14 cellular contexts compared by ENCODE assay signal in the genomic region with DNA sequence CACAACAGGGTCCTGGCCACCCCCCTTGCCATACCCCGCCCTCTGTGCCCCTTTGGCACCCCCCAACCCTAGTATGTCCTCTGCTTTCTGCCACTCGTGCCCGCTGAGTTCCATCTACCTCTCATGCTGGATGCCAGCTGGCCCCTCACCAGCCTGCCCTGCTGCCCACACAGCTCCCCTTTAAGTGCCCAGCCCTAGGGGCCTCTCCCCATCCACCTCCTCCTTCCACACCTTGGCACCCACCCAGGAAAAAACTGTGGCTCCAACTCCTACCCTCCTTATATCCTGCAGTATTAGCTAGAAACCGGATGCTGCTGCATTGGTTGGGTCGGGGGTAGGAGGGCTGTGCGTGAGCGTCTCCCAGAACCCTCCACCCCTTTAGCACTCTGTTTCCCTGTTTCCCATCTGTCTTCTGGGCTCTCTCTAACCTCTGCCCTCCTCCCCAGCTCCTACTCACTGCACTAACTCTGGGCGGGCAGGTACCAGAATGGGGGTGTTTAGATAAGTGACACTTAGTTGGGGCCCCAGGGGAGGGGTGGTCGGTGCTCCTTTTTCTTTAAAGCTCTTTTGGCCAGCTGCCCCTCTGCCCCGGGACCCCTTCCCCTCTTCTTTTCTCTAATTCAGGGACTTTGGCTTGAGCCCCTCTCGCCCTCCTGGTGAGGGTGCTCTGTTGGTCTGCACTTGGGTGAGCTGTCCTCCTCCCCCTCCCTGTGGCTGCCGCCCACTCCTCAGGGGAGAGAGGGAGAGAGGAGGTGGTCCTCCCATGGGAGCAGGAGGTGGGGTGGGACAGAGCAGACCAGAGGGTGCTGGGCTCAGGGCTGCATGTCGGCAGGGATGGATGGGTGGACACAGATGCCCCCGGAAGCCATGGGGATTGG. TPM values are rescaled to one million over a fixed set of nuclear protein-coding genes. Genes with fewer than 3 reads are reported as not detected.
DNase-seq lines count a peak whose midpoint lies in the region; ATAC-seq and TF ChIP-seq lines count a peak whose summit lies in the region.
"Had no signal": no experiment of that assay in that cellular context is flagged by ENCODE, and none has a peak within 500 bp of the region (broad histone marks: within the 10 kb centered on the region; RNA-seq: fewer than 3 reads in every experiment).

No MANE protein-coding gene starts in this region.

- H3K27me3 ChIP-seq in H7 (ENCODE audit: control insufficient read depth, insufficient read depth, low read length) (no peaks in the 10 kb centered on the region), lung (ENCODE audit: control insufficient read depth, insufficient read depth) (no peaks in the 10 kb centered on the region), suprapubic skin (no peaks in the 10 kb centered on the region)
- H3K27me3 ChIP-seq: neutrophil had no signal

- H3K4me1 ChIP-seq in lung (ENCODE audit: control insufficient read depth in 2 of 2, insufficient read depth in 2 of 2, low read length in 2 of 2) (peaks cover 6% of the 10 kb centered on the region in 2 donors), suprapubic skin (peaks cover 46% of the 10 kb centered on the region)
- H3K4me1 ChIP-seq: HAP-1 had no signal

- H3K4me3 ChIP-seq in H7 (ENCODE audit: insufficient read depth, low read depth, low read length) (no peak overlapping the region), lung (no peak overlapping the region), suprapubic skin (no peak overlapping the region)
- H3K4me3 ChIP-seq: HAP-1, lower lobe of right lung had no signal

- H3K27ac ChIP-seq in angular gyrus (ENCODE audit: low read depth, low read length) = peak overlapping the region; percentile 23
- H3K27ac ChIP-seq in lung (ENCODE audit: low read depth in 1 of 2, low read length in 1 of 2) = peak overlapping the region; percentile 36 to 38
- peak overlapping the region; percentile 38 for H3K27ac ChIP-seq in suprapubic skin
- H3K27ac ChIP-seq: lower lobe of right lung, neutrophil had no signal

- TF ChIP-seq EP300 in suprapubic skin (IDR thresholded peaks at IDR 0.05) = no peak

- no peak for TF ChIP-seq POLR2A in suprapubic skin (IDR thresholded peaks at IDR 0.05)

- no peak for TF ChIP-seq CTCF in lung (IDR thresholded peaks at IDR 0.05; ENCODE audit: control extremely low read depth, extremely low read depth)
- no peak for TF ChIP-seq CTCF in suprapubic skin (IDR thresholded peaks at IDR 0.05)

- H3K9me3 ChIP-seq in lung (ENCODE audit: control insufficient read depth in 2 of 2, insufficient read depth in 1 of 2, low read length in 1 of 2) (peaks cover 0 to 4% of the 10 kb centered on the region in 2 donors), suprapubic skin (no peaks in the 10 kb centered on the region)
- H3K9me3 ChIP-seq: HAP-1, lower lobe of right lung, neutrophil had no signal

- WGBS in lung, 2 donors = 76 to 83% methylated on average over 13 to 14 of the region's 14 CpGs
- WGBS in suprapubic skin = 58% methylated on average over 14 of the region's 14 CpGs

- DNase-seq in H7 = peak; percentile 59
- no peak for DNase-seq in lung (ENCODE audit: low spot score)
- no peak for DNase-seq in suprapubic skin (ENCODE audit: low spot score in 2 of 2)
- no peak for DNase-seq in AG08395 (ENCODE audit: low spot score)
- no peak for DNase-seq in 8988T
- DNase-seq: activated naive CD4-positive, alpha-beta T cell treated with anti-CD3 and anti-CD28 coated beads for 36 hours; erythroblast; lower lobe of right lung; NCI-H524; stimulated activated CD4-positive, alpha-beta T cell treated with anti-CD3 and anti-CD28 coated beads, Interleukin-15, amount 100 ng/mL, for 24 hours had no signal

- peaks cover 14% of the 10 kb centered on the region for H3K36me3 ChIP-seq in H7 (replicated peaks; ENCODE audit: control insufficient read depth, insufficient read depth, low read length)
- peaks cover 3 to 73% of the 10 kb centered on the region in 2 donors for H3K36me3 ChIP-seq in lung (ENCODE audit: control insufficient read depth in 2 of 2, insufficient read depth in 2 of 2, low read length in 2 of 2)
- peaks cover 94% of the 10 kb centered on the region for H3K36me3 ChIP-seq in suprapubic skin

- no peak for ATAC-seq in lung (ENCODE audit: insufficient read depth, low FRiP score)
- ATAC-seq in GM19452 (IDR thresholded peaks at IDR 0.05; ENCODE audit: unreplicated experiment) = no peak

RNA-seq across cellular contexts. Expression of a gene that starts 9.9 kb away (rescaled TPM):
- total RNA-seq in H7 (2014; rRNA removed; shearing (Covaris generic)) = 1.8 and 3.4 TPM in 2 replicates
- total RNA-seq in lung (10 to 100 TPM in 1 of 2 donors, 1 to 10 TPM in 1; 3.2 to 19.4 TPM), suprapubic skin (100 to 1,000 TPM in 2 of 4 donors, 10 to 100 TPM in 2; 62.1 to 184 (median 96.0) TPM)
- 10 to 100 TPM in 1 of 2 donors, 1 to 10 TPM in 1; 8.7 to 19.6 TPM for polyA plus RNA-seq in lung

RNA-seq across cellular contexts. Expression of a gene that starts 27.7 kb away (rescaled TPM):
- 13.2 and 15.2 TPM in 2 replicates for total RNA-seq in H7 (2014; rRNA removed; shearing (Covaris generic))
- 10 to 100 TPM; 41.3 to 55.9 TPM for total RNA-seq in lung
- polyA plus RNA-seq in lung = 10 to 100 TPM; 28.5 to 33.6 TPM
- total RNA-seq in suprapubic skin = 10 to 100 TPM; 32.6 to 69.9 (median 48.9) TPM

RNA-seq across cellular contexts. Expression of a gene that starts 31.3 kb away (rescaled TPM):
- total RNA-seq in H7 (2014; rRNA removed; shearing (Covaris generic)) = 44.2 and 70.0 TPM in 2 replicates
- total RNA-seq in lung (100 to 1,000 TPM in 1 of 2 donors, 10 to 100 TPM in 1; 84.8 to 111 TPM), suprapubic skin (100 to 1,000 TPM in 1 of 4 donors, 10 to 100 TPM in 3; 69.3 to 166 (median 86.9) TPM)
- polyA plus RNA-seq in lung = 10 to 100 TPM; 73.2 to 84.6 TPM

RNA-seq across cellular contexts. Expression of a gene that starts 36.3 kb away (rescaled TPM):
- 85.6 and 99.9 TPM in 2 replicates for total RNA-seq in H7 (2014; rRNA removed; shearing (Covaris generic))
- 10 to 100 TPM; 69.9 to 82.3 TPM for total RNA-seq in lung
- 100 to 1,000 TPM in 1 of 2 donors, 10 to 100 TPM in 1; 48.2 to 149 TPM for polyA plus RNA-seq in lung
- total RNA-seq in suprapubic skin = 100 to 1,000 TPM in 1 of 4 donors, 10 to 100 TPM in 3; 67.4 to 198 (median 80.3) TPM

RNA-seq across cellular contexts. Expression of a gene that starts 49.9 kb away (rescaled TPM):
- total RNA-seq in H7 (2014; rRNA removed; shearing (Covaris generic)) = 55.4 and 76.0 TPM in 2 replicates
- 10 to 100 TPM; 74.8 to 85.5 TPM for total RNA-seq in lung
- polyA plus RNA-seq in lung = 10 to 100 TPM; 37.2 to 47.8 TPM
- 10 to 100 TPM; 42.9 to 92.5 (median 61.2) TPM for total RNA-seq in suprapubic skin
